ENCODE assay signal across 26 cellular contexts in genomic region chr2:120322329-120322728, GRCh38. TPM values are rescaled to one million over a fixed set of nuclear protein-coding genes. Genes with fewer than 3 reads are reported as not detected.
"Had no signal": no experiment of that assay in that cellular context is flagged by ENCODE, and none has a peak within 500 bp of the region (broad histone marks: within the 10 kb centered on the region; RNA-seq: fewer than 3 reads in every experiment).

No MANE protein-coding gene starts in this region.

- H3K4me3 ChIP-seq: left ventricle myocardium inferior, lung, neural progenitor cell, ovary, right atrium auricular region, right lobe of liver, smooth muscle cell, tibial nerve, uterus had no signal

- H3K27me3 ChIP-seq: neural progenitor cell, neutrophil, ovary, right atrium auricular region, right lobe of liver, tibial nerve, uterus had no signal

- DNase-seq: hippocampal formation; left ventricle myocardium inferior; mesendoderm; naive B cell; natural killer cell; nephron progenitor cell; occipital lobe; ovary; stimulated activated CD4-positive, alpha-beta T cell treated with anti-CD3 and anti-CD28 coated beads, Interleukin-1b, Interleukin-23, amount 100 ng/mL, for 48 hours; stimulated activated CD4-positive, alpha-beta T cell treated with anti-CD3 and anti-CD28 coated beads, Interleukin-2, amount 100 ng/mL, for 48 hours; stimulated activated CD4-positive, alpha-beta T cell treated with anti-CD3 and anti-CD28 coated beads, Interleukin-4, amount 100 ng/mL, for 4 hours; stimulated activated CD8-positive, alpha-beta memory T cell treated with anti-CD3 and anti-CD28 coated beads, Interleukin-4, amount 100 ng/mL, for 48 hours; stimulated activated naive CD4-positive, alpha-beta T cell treated with Interleukin-2 at 50 U/mL for 16 hours; stimulated activated naive CD8-positive, alpha-beta T cell treated with anti-CD3 and anti-CD28 coated beads, Interleukin-15, amount 100 ng/mL, for 72 hours; substantia nigra; uterus had no signal

- H3K9ac ChIP-seq: neural progenitor cell had no signal

- H3K9me3 ChIP-seq: left ventricle myocardium inferior, neutrophil, ovary, right atrium auricular region, right lobe of liver, tibial nerve, uterus had no signal

- H3K36me3 ChIP-seq: left ventricle myocardium inferior, neural progenitor cell, neutrophil, ovary, right atrium auricular region, right lobe of liver, tibial nerve, uterus had no signal

- H3K4me1 ChIP-seq: neural progenitor cell, uterus had no signal

- ATAC-seq: natural killer cell; stimulated activated memory B cell treated with anti-CD40 and anti-IgM and Interleukin-4, amounts not matched to agents 10 μg/mL and 1 μg/mL and 100 μg/mL, for 72 hours; stimulated activated naive CD8-positive, alpha-beta T cell treated with anti-CD3 and anti-CD28 coated beads, Interleukin-15, amount 100 ng/mL, for 72 hours had no signal

- H2AFZ ChIP-seq: neural progenitor cell had no signal

- H3K27ac ChIP-seq: left ventricle myocardium inferior, neural progenitor cell, neutrophil, ovary, right atrium auricular region, right lobe of liver, tibial nerve, uterus had no signal

- H3K4me2 ChIP-seq: neural progenitor cell, smooth muscle cell had no signal

RNA-seq across cellular contexts. Expression of gene INHBB, which starts 23.6 kb away (rescaled TPM):
- total RNA-seq: mesothelial cell of epicardium, progenitor cell of endocrine pancreas had no signal
